In genomic region chr9:131008909-131009618, GRCh38 we compare ENCODE assay signal across 2 cellular contexts.
TF ChIP-seq lines count a peak whose summit lies in the region.

Gene LAMC3, plus strand, starts transcription at chr9:131009174. Its CDS starts 41 bp downstream, at chr9:131009215.

TF ChIP-seq in H1, 55 proteins besides CTCF, POLR2A, EP300 and RAD21 (continues in another document):
- TF ChIP-seq CBX5 (IDR thresholded peaks at IDR 0.05; ENCODE audit: low read depth, low read length) (no peak), TAF1 (IDR thresholded peaks at IDR 0.05; ENCODE audit: low read depth, low read length) (peak; percentile 36; the same call in 1 of the 2 replicates), ASH2L (IDR thresholded peaks at IDR 0.05; ENCODE audit: low read length) (peak; percentile 56), E2F6 (IDR thresholded peaks at IDR 0.05) (peak; percentile 98), SRF (IDR thresholded peaks at IDR 0.05; ENCODE audit: low read depth, low read length) (no peak), BACH1 (IDR thresholded peaks at IDR 0.05; ENCODE audit: low read length) (0 out of 2 replicates have a peak, but pooled peaks have one; percentile 25), YY1 (IDR thresholded peaks at IDR 0.05; ENCODE audit: low read depth, low read length) (0 out of 2 replicates have a peak, but pooled peaks have one; percentile 15), KDM4A (IDR thresholded peaks at IDR 0.05; ENCODE audit: low read depth, low read length, severe bottlenecking) (peak; percentile 95), RXRA (IDR thresholded peaks at IDR 0.05; ENCODE audit: insufficient read depth, low read depth, low read length) (no peak), TBP (IDR thresholded peaks at IDR 0.05; ENCODE audit: low read depth, low read length) (peak; percentile 57; the same call in 1 of the 2 replicates), TEAD4 (IDR thresholded peaks at IDR 0.05; ENCODE audit: low read depth, low read length) (0 out of 2 replicates have a peak, but pooled peaks have one; percentile 26), RNF2 (IDR thresholded peaks at IDR 0.05; ENCODE audit: borderline replicate concordance, low read depth, low read length, missing control alignments, poor library complexity, severe bottlenecking) (peak; percentile 36), MAFK (IDR thresholded peaks at IDR 0.05; ENCODE audit: low read depth, low read length) (no peak), KDM1A (IDR thresholded peaks at IDR 0.05; ENCODE audit: borderline replicate concordance, low read length) (peak; percentile 87; the same call in 1 of the 2 replicates), RBBP5 (IDR thresholded peaks at IDR 0.05; ENCODE audit: borderline replicate concordance, low read depth, low read length) (peak; percentile 80; the same call in 1 of the 2 replicates)
- TF ChIP-seq, protein P1, sequence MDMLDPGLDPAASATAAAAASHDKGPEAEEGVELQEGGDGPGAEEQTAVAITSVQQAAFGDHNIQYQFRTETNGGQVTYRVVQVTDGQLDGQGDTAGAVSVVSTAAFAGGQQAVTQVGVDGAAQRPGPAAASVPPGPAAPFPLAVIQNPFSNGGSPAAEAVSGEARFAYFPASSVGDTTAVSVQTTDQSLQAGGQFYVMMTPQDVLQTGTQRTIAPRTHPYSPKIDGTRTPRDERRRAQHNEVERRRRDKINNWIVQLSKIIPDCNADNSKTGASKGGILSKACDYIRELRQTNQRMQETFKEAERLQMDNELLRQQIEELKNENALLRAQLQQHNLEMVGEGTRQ (IDR thresholded peaks at IDR 0.05; ENCODE audit: low read length): 0 out of 2 replicates have a peak, but pooled peaks have one; percentile 15
- TF ChIP-seq, protein P2, sequence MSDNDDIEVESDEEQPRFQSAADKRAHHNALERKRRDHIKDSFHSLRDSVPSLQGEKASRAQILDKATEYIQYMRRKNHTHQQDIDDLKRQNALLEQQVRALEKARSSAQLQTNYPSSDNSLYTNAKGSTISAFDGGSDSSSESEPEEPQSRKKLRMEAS (IDR thresholded peaks at IDR 0.05): peak; percentile 98

TF ChIP-seq in GM12891, 5 proteins besides CTCF, POLR2A, EP300 and RAD21:
- no peak for TF ChIP-seq SPI1 (IDR thresholded peaks at IDR 0.05; ENCODE audit: low read depth, low read length)
- TF ChIP-seq TAF1 (IDR thresholded peaks at IDR 0.05; ENCODE audit: low read depth, low read length): no peak
- no peak for TF ChIP-seq POU2F2 (IDR thresholded peaks at IDR 0.05; ENCODE audit: low read depth, low read length)
- TF ChIP-seq PAX5 (IDR thresholded peaks at IDR 0.05; ENCODE audit: insufficient read depth, low read length, severe bottlenecking): no peak
- no peak for TF ChIP-seq POLR2AphosphoS5 (IDR thresholded peaks at IDR 0.05; ENCODE audit: low read depth, low read length)
